In genomic region chr2:146837857-146838256, GRCh38 we compare ENCODE assay signal across 16 cellular contexts.
DNase-seq lines count a peak whose midpoint lies in the region; ATAC-seq, FAIRE-seq and TF ChIP-seq lines count a peak whose summit lies in the region.
"Had no signal": no experiment of that assay in that cellular context is flagged by ENCODE, and none has a peak within 500 bp of the region (broad histone marks: within the 10 kb centered on the region; RNA-seq: fewer than 3 reads in every experiment).

No MANE protein-coding gene starts in this region.

- H2AFZ ChIP-seq in endothelial cell of umbilical vein (ENCODE audit: low read depth, low read length): no peak overlapping the region

- POLR2A ChIA-PET in endothelial cell of umbilical vein (lab: Charles Lee): no interaction called here

- no peaks in the 10 kb centered on the region for H3K4me1 ChIP-seq in endothelial cell of umbilical vein (ENCODE audit: control insufficient read depth, extremely low read depth, insufficient read depth, low read length)
- H3K4me1 ChIP-seq in gastrocnemius medialis: peaks cover 0 to 13% of the 10 kb centered on the region in 2 donors
- H3K4me1 ChIP-seq: BLaER1 had no signal

- no peaks in the 10 kb centered on the region for H3K9me1 ChIP-seq in endothelial cell of umbilical vein (replicated peaks; ENCODE audit: control insufficient read depth, extremely low read depth, insufficient read depth, low read length)

- ATAC-seq in gastrocnemius medialis: peak; percentile 97 to 99
- no peak for ATAC-seq in HG02870 (IDR thresholded peaks at IDR 0.05; ENCODE audit: unreplicated experiment)
- ATAC-seq: left ventricle myocardium superior had no signal

- DNase-seq in M059J (ENCODE audit: low read depth) (peak; percentile 20), NCI-H510A (lab: John Stamatoyannopoulos, UW) (peak; percentile 1), endothelial cell of umbilical vein (ENCODE audit: low read depth, low spot score) (peak; percentile 46), gastrocnemius medialis (peak; percentile 26 to 70), iPS-NIHi11 (ENCODE audit: low spot score) (no peak), RKO (ENCODE audit: low spot score) (no peak)
- DNase-seq: activated CD4-positive, alpha-beta T cell treated with anti-CD3 and anti-CD28 coated beads, Interleukin-2, amount 10 ng/mL, durations not matched to agents 7 days and 5 days; activated T-cell treated with anti-CD3 and anti-CD28 coated beads, Interleukin-2, amount 50 U/mL, for 48 hours; hypothalamus; IMR-90; left ventricle myocardium superior; NCI-H1048; SIG-M5 had no signal

- in situ Hi-C loops in gastrocnemius medialis (cut with MboI; ENCODE audit: low sequenced_read_pairs in 4 of 4): no loop called here

- no peak for TF ChIP-seq CTCF in endothelial cell of umbilical vein (IDR thresholded peaks at IDR 0.05; ENCODE audit: extremely low read depth in 1 of 2, insufficient read depth in 1 of 2, low read depth in 1 of 2, low read length in 2 of 2)
- TF ChIP-seq CTCF in gastrocnemius medialis (IDR thresholded peaks at IDR 0.05 in 4 of 5, conservative IDR thresholded peaks at IDR 0.05 in 1 of 5): no peak

- H3K36me3 ChIP-seq in endothelial cell of umbilical vein (ENCODE audit: control insufficient read depth in 2 of 2, extremely low read depth in 1 of 2, insufficient read depth in 2 of 2, low read length in 2 of 2) (no peaks in the 10 kb centered on the region), gastrocnemius medialis (no peaks in the 10 kb centered on the region)
- H3K36me3 ChIP-seq: BLaER1 had no signal

- FAIRE-seq in endothelial cell of umbilical vein (lab: Jason Lieb, UNC): no peak
- FAIRE-seq: H1 had no signal

- H3K27ac ChIP-seq in endothelial cell of umbilical vein (ENCODE audit: insufficient read depth, low read depth, low read length) (no peak overlapping the region), gastrocnemius medialis (peak overlapping the region; percentile 47 to 77 (median 64))
- H3K27ac ChIP-seq: BLaER1 had no signal

- intact Hi-C loops in endothelial cell of umbilical vein (cut with micrococcal nuclease): no loop called here
- intact Hi-C loops in gastrocnemius medialis (cut with DNase I; ENCODE audit: low total_unique reads): no loop called here

- H3K4me2 ChIP-seq in endothelial cell of umbilical vein (ENCODE audit: insufficient read depth, low read length): no peak overlapping the region
- H3K4me2 ChIP-seq: BLaER1 had no signal

- dilution Hi-C loops in endothelial cell of umbilical vein (cut with MboI; ENCODE audit: extremely low pct_ligation_motif_present, low sequenced_read_pairs): no loop called here

- H4K20me1 ChIP-seq in endothelial cell of umbilical vein (replicated peaks; ENCODE audit: control insufficient read depth, extremely low read depth, insufficient read depth, low read length): no peaks in the 10 kb centered on the region
- H4K20me1 ChIP-seq: BLaER1 had no signal

- BruUV-seq in endothelial cell of umbilical vein (replicated peaks; lab: Mats Ljungman, UMichigan): no TSS peak

- H3K9ac ChIP-seq in endothelial cell of umbilical vein (replicated peaks; ENCODE audit: extremely low read depth, insufficient read depth, low read length): no peak overlapping the region
- H3K9ac ChIP-seq: BLaER1 had no signal

- H3K79me2 ChIP-seq in endothelial cell of umbilical vein (ENCODE audit: control insufficient read depth, insufficient read depth, low read length): no peaks in the 10 kb centered on the region

- TF ChIP-seq POLR2A in endothelial cell of umbilical vein (IDR thresholded peaks at IDR 0.05; ENCODE audit: low read depth, low read length) (no peak), gastrocnemius medialis (IDR thresholded peaks at IDR 0.05) (no peak)

- CTCF ChIA-PET in endothelial cell of umbilical vein (lab: Charles Lee): interaction anchor here (1.1 to 1.6 kb wide), 3 partner anchors 12 to 245 kb away, joined by 3 to 4 read pairs (median 4); no protein-coding TSS in a partner anchor

- H3K27me3 ChIP-seq in endothelial cell of umbilical vein (ENCODE audit: control insufficient read depth in 2 of 2, insufficient read depth in 2 of 2, low read length in 2 of 2) (no peaks in the 10 kb centered on the region), gastrocnemius medialis (no peaks in the 10 kb centered on the region)
- H3K27me3 ChIP-seq: BLaER1 had no signal

- H3K9me3 ChIP-seq in endothelial cell of umbilical vein (replicated peaks; ENCODE audit: control insufficient read depth, insufficient read depth, low read length) (no peaks in the 10 kb centered on the region), gastrocnemius medialis (no peaks in the 10 kb centered on the region)
- H3K9me3 ChIP-seq: BLaER1 had no signal

- H3K4me3 ChIP-seq in endothelial cell of umbilical vein (replicated peaks in 1 of 3; ENCODE audit: insufficient read depth in 1 of 3, low read depth in 1 of 3, low read length in 3 of 3): no peak overlapping the region
- no peak overlapping the region for H3K4me3 ChIP-seq in gastrocnemius medialis
- H3K4me3 ChIP-seq: BLaER1 had no signal

TF ChIP-seq in endothelial cell of umbilical vein, 7 proteins besides CTCF, POLR2A, EP300 and RAD21:
- no peak for TF ChIP-seq MYC (IDR thresholded peaks at IDR 0.05; ENCODE audit: low read depth, low read length)
- TF ChIP-seq EZH2 (IDR thresholded peaks at IDR 0.05; ENCODE audit: borderline replicate concordance, low read depth, low read length, severe bottlenecking): no peak
- TF ChIP-seq FOS (IDR thresholded peaks at IDR 0.05; ENCODE audit: borderline replicate concordance, insufficient read depth, low read length): no peak
- no peak for TF ChIP-seq POLR2AphosphoS5 (IDR thresholded peaks at IDR 0.05; ENCODE audit: insufficient read depth, low read depth, low read length)
- no peak for TF ChIP-seq JUN (IDR thresholded peaks at IDR 0.05; ENCODE audit: borderline replicate concordance, insufficient read depth, insufficient read length, low read depth)
- TF ChIP-seq, protein P1, sequence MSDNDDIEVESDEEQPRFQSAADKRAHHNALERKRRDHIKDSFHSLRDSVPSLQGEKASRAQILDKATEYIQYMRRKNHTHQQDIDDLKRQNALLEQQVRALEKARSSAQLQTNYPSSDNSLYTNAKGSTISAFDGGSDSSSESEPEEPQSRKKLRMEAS (IDR thresholded peaks at IDR 0.05; ENCODE audit: insufficient read depth, insufficient read length): no peak
- no peak for TF ChIP-seq GATA2 (IDR thresholded peaks at IDR 0.05; ENCODE audit: insufficient read depth, insufficient read length, low read depth, low read length)

Comparison
In these comparisons a context has a peak if more than half of its experiments do, and no peak if none do; other contexts are left out.
1. DNase-seq: peak in M059J (single experiment), NCI-H510A (single experiment), endothelial cell of umbilical vein (single experiment) and gastrocnemius medialis (2 of 2); none in iPS-NIHi11 (single experiment) and RKO (single experiment).